ENCODE assay signal across 1 cellular context in genomic region chr7:117019786-117020604, GRCh38.
A peak's percentile ranks its signal among the peaks of the same experiment; 100 is the strongest.
TF ChIP-seq lines count a peak whose summit lies in the region.

No MANE protein-coding gene starts in this region.

TF ChIP-seq in HEK293, 187 proteins besides CTCF, POLR2A, EP300 and RAD21 (continued from another document and continues in another):
- TF ChIP-seq ZEB2 (tag by site-specific recombination; IDR thresholded peaks at IDR 0.05) (peak; percentile 59), ZBTB44 (tag by site-specific recombination; IDR thresholded peaks at IDR 0.05) (peak; percentile 99), ZNF335 (tag by site-specific recombination; conservative IDR thresholded peaks at IDR 0.05) (0 out of 2 replicates have a peak, but pooled peaks have one; percentile 14), IKZF3 (tag by site-specific recombination; IDR thresholded peaks at IDR 0.05) (peak; percentile 94), PRDM10 (tag by site-specific recombination; IDR thresholded peaks at IDR 0.05) (0 out of 2 replicates have a peak, but pooled peaks have one; percentile 39), ZBTB7A (tag by site-specific recombination; IDR thresholded peaks at IDR 0.05; ENCODE audit: low read depth) (no peak), ZNF560 (tag by site-specific recombination; IDR thresholded peaks at IDR 0.05; ENCODE audit: borderline replicate concordance) (no peak), KLF17 (tag by site-specific recombination; IDR thresholded peaks at IDR 0.05) (0 out of 2 replicates have a peak, but pooled peaks have one; percentile 39), ZNF274 (IDR thresholded peaks at IDR 0.05; ENCODE audit: low read length) (no peak), ZNF274 (tag by site-specific recombination; IDR thresholded peaks at IDR 0.05; ENCODE audit: borderline replicate concordance) (no peak), ZNF132 (tag by site-specific recombination; IDR thresholded peaks at IDR 0.05; ENCODE audit: borderline replicate concordance) (no peak), KLF16 (tag by site-specific recombination; IDR thresholded peaks at IDR 0.05) (no peak), ZNF426 (tag by site-specific recombination; IDR thresholded peaks at IDR 0.05) (no peak), FEZF1 (tag by site-specific recombination; IDR thresholded peaks at IDR 0.05) (peak; percentile 59), ZSCAN4 (tag by site-specific recombination; IDR thresholded peaks at IDR 0.05) (no peak), GFI1B (tag by site-specific recombination; IDR thresholded peaks at IDR 0.05) (0 out of 2 replicates have a peak, but pooled peaks have one; percentile 47), ZBTB17 (tag by site-specific recombination; IDR thresholded peaks at IDR 0.05) (peak; percentile 93), ZNF692 (tag by site-specific recombination; IDR thresholded peaks at IDR 0.05) (peak; percentile 59; the same call in 1 of the 2 replicates), ZNF626 (tag by site-specific recombination; IDR thresholded peaks at IDR 0.05) (no peak), ZNF518A (tag by site-specific recombination; conservative IDR thresholded peaks at IDR 0.05; ENCODE audit: low read depth) (no peak), ELK4 (IDR thresholded peaks at IDR 0.05; ENCODE audit: borderline replicate concordance, low read depth, low read length) (no peak), ZBTB48 (tag by site-specific recombination; IDR thresholded peaks at IDR 0.05) (peak; percentile 44; the same call in 1 of the 2 replicates), ZBTB1 (tag by site-specific recombination; IDR thresholded peaks at IDR 0.05) (no peak), ZFP3 (tag by site-specific recombination; IDR thresholded peaks at IDR 0.05; ENCODE audit: low read depth) (no peak), SCRT2 (tag by site-specific recombination; IDR thresholded peaks at IDR 0.05) (peak; percentile 83), ZNF704 (tag by site-specific recombination; IDR thresholded peaks at IDR 0.05) (no peak), KLF9 (tag by site-specific recombination; IDR thresholded peaks at IDR 0.05; ENCODE audit: low read depth) (no peak), ZNF24 (tag by site-specific recombination; IDR thresholded peaks at IDR 0.05) (peak; percentile 44; the same call in 1 of the 2 replicates), ZNF140 (tag by site-specific recombination; IDR thresholded peaks at IDR 0.05) (no peak), ZNF48 (tag by site-specific recombination; IDR thresholded peaks at IDR 0.05) (no peak), ZSCAN5A (tag by site-specific recombination; IDR thresholded peaks at IDR 0.05) (0 out of 2 replicates have a peak, but pooled peaks have one; percentile 29), MZF1 (tag by site-specific recombination; IDR thresholded peaks at IDR 0.05; ENCODE audit: borderline replicate concordance) (peak; percentile 99), ZNF768 (tag by site-specific recombination; IDR thresholded peaks at IDR 0.05) (no peak), ZFHX2 (tag by site-specific recombination; conservative IDR thresholded peaks at IDR 0.05) (no peak), ZNF791 (tag by site-specific recombination; IDR thresholded peaks at IDR 0.05) (no peak), SP7 (tag by site-specific recombination; IDR thresholded peaks at IDR 0.05) (peak; percentile 77), ZNF654 (tag by site-specific recombination; IDR thresholded peaks at IDR 0.05; ENCODE audit: low read depth) (no peak), ZFP69B (tag by site-specific recombination; IDR thresholded peaks at IDR 0.05) (peak; percentile 20; the same call in 1 of the 2 replicates), ATF2 (tag by site-specific recombination; IDR thresholded peaks at IDR 0.05; ENCODE audit: low read depth) (peak; percentile 99), ZNF324 (tag by site-specific recombination; IDR thresholded peaks at IDR 0.05) (peak; percentile 78; the same call in 1 of the 2 replicates), ZXDB (tag by site-specific recombination; IDR thresholded peaks at IDR 0.05) (peak; percentile 97), ZNF133 (tag by site-specific recombination; IDR thresholded peaks at IDR 0.05) (no peak), ZNF660 (tag by site-specific recombination; IDR thresholded peaks at IDR 0.05) (peak; percentile 91)
